Comparison of ENCODE assay signal across 8 cellular contexts in genomic region chr1:34742667-34743270, GRCh38. TPM values are rescaled to one million over a fixed set of nuclear protein-coding genes. Genes with fewer than 3 reads are reported as not detected.
DNase-seq lines count a peak whose midpoint lies in the region; ATAC-seq and TF ChIP-seq lines count a peak whose summit lies in the region.

No MANE protein-coding gene starts in this region.

- no peak overlapping the region for H3K27ac ChIP-seq in SU-DHL-6 (ENCODE audit: low read depth, low read length)

- H3F3A ChIP-seq in SU-DHL-6 (ENCODE audit: insufficient read depth): no peaks in the 10 kb centered on the region

- H3K4me2 ChIP-seq in SU-DHL-6 (ENCODE audit: low read depth, low read length, poor library complexity, severe bottlenecking): no peak overlapping the region

- no peaks in the 10 kb centered on the region for H4K20me1 ChIP-seq in SU-DHL-6 (ENCODE audit: low read depth, low read length)

- H3K9me3 ChIP-seq in SU-DHL-6 (ENCODE audit: insufficient read depth, low read length): no peaks in the 10 kb centered on the region

- no peak overlapping the region for H3K9ac ChIP-seq in SU-DHL-6 (ENCODE audit: low read length)

- H3K36me3 ChIP-seq in SU-DHL-6 (ENCODE audit: low read length): no peaks in the 10 kb centered on the region

- ATAC-seq in Right ventricle myocardium inferior: peak; percentile 83

- TF ChIP-seq CTCF in GM20000 (IDR thresholded peaks at IDR 0.05; ENCODE audit: extremely low read depth, missing control alignments) (peak; percentile 95), SU-DHL-6 (IDR thresholded peaks at IDR 0.05; ENCODE audit: insufficient read depth, low read length, poor library complexity, severe bottlenecking) (peak; percentile 79), progenitor cell of endocrine pancreas (IDR thresholded peaks at IDR 0.05; ENCODE audit: unreplicated experiment) (peak; percentile 97)

- no peak overlapping the region for H3K4me3 Mint-ChIP-seq in progenitor cell of endocrine pancreas (ENCODE audit: low read depth)

- no peaks in the 10 kb centered on the region for H3K9me3 Mint-ChIP-seq in progenitor cell of endocrine pancreas (ENCODE audit: low read depth)

- H2AFZ ChIP-seq in SU-DHL-6 (ENCODE audit: low read depth, low read length, severe bottlenecking): no peak overlapping the region

- H3K36me3 Mint-ChIP-seq in progenitor cell of endocrine pancreas (ENCODE audit: insufficient read depth): no peaks in the 10 kb centered on the region

- H3K27me3 ChIP-seq in SU-DHL-6 (ENCODE audit: low read length): no peaks in the 10 kb centered on the region

- no peak overlapping the region for H3K4me3 ChIP-seq in SU-DHL-6 (ENCODE audit: insufficient read depth, low read length, poor library complexity, severe bottlenecking)

- H3K79me2 ChIP-seq in SU-DHL-6 (ENCODE audit: insufficient read depth, low read length): no peaks in the 10 kb centered on the region

- H3K27ac Mint-ChIP-seq in progenitor cell of endocrine pancreas: peak overlapping the region; percentile 53

- DNase-seq in C1 segment of cervical spinal cord (lab: John Stamatoyannopoulos, UW) (peak in 12 of 14 donors; percentile 16 to 84 (median 36)), GM20000 (ENCODE audit: low spot score) (peak; percentile 86), MV-4-11 (lab: John Stamatoyannopoulos, UW) (peak; percentile 43), Right ventricle myocardium inferior (ENCODE audit: missing footprints) (peak; percentile 81), progenitor cell of endocrine pancreas (ENCODE audit: low spot score, unreplicated experiment) (peak; percentile 94), ureter (ENCODE audit: low spot score) (peak; percentile 71)
- DNase-seq in activated naive CD4-positive, alpha-beta T cell treated with anti-CD3 and anti-CD28 coated beads, Interleukin-2, amount 50 U/mL, for 16 hours: peak; percentile 82

- peaks cover 13% of the 10 kb centered on the region for H3K4me1 Mint-ChIP-seq in progenitor cell of endocrine pancreas (ENCODE audit: low read depth)

- H3K27me3 Mint-ChIP-seq in progenitor cell of endocrine pancreas: peaks cover 41% of the 10 kb centered on the region

- intact Hi-C loops in Right ventricle myocardium inferior (cut with DNase I): loop anchor here (2.0 to 10.0 kb wide), 3 partner anchors 288 to 1110 kb away; no protein-coding TSS in a partner anchor

- no peaks in the 10 kb centered on the region for H3K9me2 ChIP-seq in SU-DHL-6 (replicated peaks; ENCODE audit: insufficient read depth, low read length)

RNA-seq across cellular contexts. Expression of gene GJB5, which starts 12.1 kb away (rescaled TPM):
- total RNA-seq in Right ventricle myocardium inferior (not detected), progenitor cell of endocrine pancreas (not detected in 2 replicates), ureter (8.5 TPM)

RNA-seq across cellular contexts. Expression of gene GJB4, which starts 16.8 kb away (rescaled TPM):
- not detected for total RNA-seq in Right ventricle myocardium inferior
- total RNA-seq in progenitor cell of endocrine pancreas: not detected in 2 replicates
- total RNA-seq in ureter: 3.8 TPM

RNA-seq across cellular contexts. Expression of gene GJB3, which starts 38.2 kb away (rescaled TPM):
- total RNA-seq in Right ventricle myocardium inferior (not detected), progenitor cell of endocrine pancreas (0.14 TPM in 1 of 2 replicates, not detected in the other), ureter (14.9 TPM)

RNA-seq across cellular contexts. Expression of gene GJA4, which starts 50.0 kb away (rescaled TPM):
- total RNA-seq in Right ventricle myocardium inferior (23.0 TPM), progenitor cell of endocrine pancreas (42.2 and 48.0 TPM in 2 replicates), ureter (8.9 TPM)

Comparison
In these comparisons a context has a peak if more than half of its experiments do, and no peak if none do; other contexts are left out.
1. DNase-seq: peak in every context shown above with its lines; median percentile 94 in progenitor cell of endocrine pancreas; 86 in GM20000; 82 in activated naive CD4-positive, alpha-beta T cell treated with anti-CD3 and anti-CD28 coated beads, Interleukin-2, amount 50 U/mL, for 16 hours; 81 in Right ventricle myocardium inferior; 71 in ureter; 43 in MV-4-11; 36 in C1 segment of cervical spinal cord.
2. RNA of gene GJB3, which starts 38.2 kb away (total RNA-seq): 14.9 TPM in ureter (single experiment); 0.14 TPM in progenitor cell of endocrine pancreas and not detected in Right ventricle myocardium inferior (single experiment); every median in the first group is over 10 times any median in the second.
3. Peak in every context shown above with its lines, with median percentiles within 50 percentile points of each other: CTCF ChIP-seq.